In the genomic region with DNA sequence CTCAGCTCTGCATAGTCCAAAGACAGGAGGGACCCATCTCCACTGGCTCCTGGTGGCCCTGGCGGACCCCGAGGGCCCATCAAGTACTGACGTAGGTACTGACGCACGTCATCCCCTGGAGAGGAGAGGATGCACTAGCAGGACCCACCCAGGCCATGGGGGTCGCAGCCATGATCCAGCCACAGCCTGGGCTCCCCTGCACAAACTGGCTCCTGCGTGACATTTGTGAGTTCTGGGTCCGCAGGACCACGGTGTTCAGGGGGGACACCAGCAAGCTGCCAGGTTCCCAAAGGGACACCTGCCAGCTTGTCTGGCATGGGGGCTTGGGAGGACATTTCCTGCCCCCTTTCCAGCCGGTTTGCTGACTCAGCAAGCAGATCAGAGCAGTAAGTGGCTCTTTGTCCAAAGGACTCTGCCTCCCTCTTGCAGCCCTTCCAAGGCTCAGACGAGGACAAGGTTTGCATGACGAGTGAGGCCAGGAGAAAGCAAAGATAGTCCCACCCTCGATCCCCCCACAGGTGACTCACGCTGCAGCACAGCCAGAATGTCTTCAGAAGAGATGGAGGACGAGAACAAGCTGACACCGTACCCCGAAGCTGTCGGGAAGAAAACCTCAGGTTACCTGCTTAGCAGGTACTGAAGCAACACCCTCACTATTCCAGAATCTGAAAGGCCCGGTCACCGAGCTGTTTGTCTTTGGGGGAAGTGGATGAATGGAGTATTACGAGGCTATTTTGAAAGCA, we compare ENCODE assay signal across 18 cellular contexts. TPM values are rescaled to one million over a fixed set of nuclear protein-coding genes. Genes with fewer than 3 reads are reported as not detected.
DNase-seq lines count a peak whose midpoint lies in the region; ATAC-seq, FAIRE-seq and TF ChIP-seq lines count a peak whose summit lies in the region.
"Had no signal": no experiment of that assay in that cellular context is flagged by ENCODE, and none has a peak within 500 bp of the region (broad histone marks: within the 10 kb centered on the region; RNA-seq: fewer than 3 reads in every experiment).

No MANE protein-coding gene starts in this region.

- no peak overlapping the region for H3K56ac ChIP-seq in H1 (replicated peaks; ENCODE audit: insufficient read length, low read depth, low read length)

- H3K4me2 ChIP-seq in H1 (ENCODE audit: insufficient read depth in 1 of 2, low read depth in 2 of 2, low read length in 2 of 2): no peak overlapping the region

- H3K4me1 ChIP-seq in HEK293 (ENCODE audit: control insufficient read depth, insufficient read depth, low read length) (no peaks in the 10 kb centered on the region), H1 (replicated peaks in 1 of 4; ENCODE audit: control insufficient read depth in 3 of 4, insufficient read depth in 4 of 4, low read length in 3 of 4) (peaks cover 3 to 14% (median 10%) of the 10 kb centered on the region in 4 experiments; a peak in 5 of 7 replicates)

- no peaks in the 10 kb centered on the region for H3K9me3 Mint-ChIP-seq in stimulated activated effector memory CD8-positive, alpha-beta T cell treated with anti-CD3 and anti-CD28 coated beads, Interleukin-12 subunit alpha, Interleukin-12 subunit beta, amount 100 ng/mL, for 72 hours

- peaks cover 9% of the 10 kb centered on the region for H3K4me1 Mint-ChIP-seq in stimulated activated effector memory CD8-positive, alpha-beta T cell treated with anti-CD3 and anti-CD28 coated beads, Interleukin-12 subunit alpha, Interleukin-12 subunit beta, amount 100 ng/mL, for 72 hours

- H3K9ac ChIP-seq in H1 (replicated peaks in 1 of 4; ENCODE audit: extremely low read depth in 1 of 4, low read depth in 3 of 4, low read length in 3 of 4): 0 out of 7 replicates have a peak overlapping the region, but pooled peaks of 1 of the 4 experiments have one; percentile 11
- H3K9ac ChIP-seq: GM23248 had no signal

- CTCF ChIA-PET in HEK293 (lab: Yijun Ruan, JAX): interaction anchor here (1.5 kb wide), 1 partner anchor 149 kb away, joined by 4 read pairs; no protein-coding TSS in a partner anchor
- CTCF ChIA-PET in H1 (lab: Charles Lee; ENCODE audit: partially characterized antibody): interaction anchor here (0.6 to 1.4 kb wide), 5 partner anchors 8 to 85 kb away, joined by 3 to 8 read pairs (median 4); partner anchors contain the start of gene SFR1

- H3K14ac ChIP-seq in H1 (ENCODE audit: insufficient read length): no peak overlapping the region

- no peak overlapping the region for H2BK5ac ChIP-seq in H1 (ENCODE audit: low read depth, low read length)

- no peak overlapping the region for H4K91ac ChIP-seq in H1 (replicated peaks; ENCODE audit: insufficient read length, low read length)

- H3K18ac ChIP-seq in H1 (ENCODE audit: extremely low read depth, low read length): no peak overlapping the region

- TF ChIP-seq CTCF in HEK293 (tag by site-specific recombination; IDR thresholded peaks at IDR 0.05) (no peak), H1 (IDR thresholded peaks at IDR 0.05; ENCODE audit: control extremely low read depth in 1 of 3, insufficient read depth in 1 of 3, low read depth in 1 of 3, low read length in 3 of 3) (no peak)

- H4K8ac ChIP-seq in H1 (ENCODE audit: extremely low read depth, insufficient read depth, low read length): no peak overlapping the region

- H3K23ac ChIP-seq in H1 (ENCODE audit: insufficient read length): no peak overlapping the region

- H3K36me3 ChIP-seq in HEK293 (ENCODE audit: control insufficient read depth in 2 of 2, insufficient read depth in 1 of 2, low read length in 2 of 2) (peaks cover 0 to 4% of the 10 kb centered on the region in 2 experiments; a peak in 1 of 3 replicates), H1 (ENCODE audit: control insufficient read depth in 2 of 4, insufficient read depth in 4 of 4, low read length in 3 of 4) (no peaks in the 10 kb centered on the region; a peak in 1 of 8 replicates)

- peak overlapping the region; percentile 32 for H3K27ac Mint-ChIP-seq in stimulated activated effector memory CD8-positive, alpha-beta T cell treated with anti-CD3 and anti-CD28 coated beads, Interleukin-12 subunit alpha, Interleukin-12 subunit beta, amount 100 ng/mL, for 72 hours

- peaks cover 11% of the 10 kb centered on the region; the same call in 1 of the 2 replicates for H3K23me2 ChIP-seq in H1 (ENCODE audit: low read depth, low read length)

- no peaks in the 10 kb centered on the region for H3K79me2 ChIP-seq in H1 (ENCODE audit: control insufficient read depth in 1 of 2, insufficient read depth in 2 of 2, low read length in 2 of 2)

- H2BK120ac ChIP-seq in H1 (replicated peaks; ENCODE audit: low read depth, low read length): no peak overlapping the region

- H4K5ac ChIP-seq in H1 (ENCODE audit: insufficient read length, low read depth, low read length): no peak overlapping the region

- H3K4me3 ChIP-seq in HEK293 (ENCODE audit: low read depth, low read length) (no peak overlapping the region), H1 (ENCODE audit: extremely low read depth in 1 of 4, insufficient read depth in 2 of 4, low read depth in 3 of 4, low read length in 4 of 4) (no peak overlapping the region)
- H3K4me3 ChIP-seq: GM23248 had no signal

- no peak for TF ChIP-seq EP300 in H1 (IDR thresholded peaks at IDR 0.05; ENCODE audit: borderline replicate concordance in 1 of 2, low read depth in 2 of 2, low read length in 2 of 2)

- no peak overlapping the region for H3K4me3 Mint-ChIP-seq in stimulated activated effector memory CD8-positive, alpha-beta T cell treated with anti-CD3 and anti-CD28 coated beads, Interleukin-12 subunit alpha, Interleukin-12 subunit beta, amount 100 ng/mL, for 72 hours

- no peaks in the 10 kb centered on the region for H3K27me3 ChIP-seq in H1 (replicated peaks in 1 of 4; ENCODE audit: control insufficient read depth in 3 of 4, extremely low read depth in 1 of 4, insufficient read depth in 3 of 4, low read length in 3 of 4)

- TF ChIP-seq POLR2A in H1 (IDR thresholded peaks at IDR 0.05; ENCODE audit: control extremely low read depth in 1 of 2, low read depth in 2 of 2, low read length in 2 of 2): no peak

- H3K4ac ChIP-seq in H1 (replicated peaks; ENCODE audit: insufficient read length, low read depth, low read length): no peak overlapping the region

- ATAC-seq in stimulated activated effector memory CD8-positive, alpha-beta T cell treated with anti-CD3 and anti-CD28 coated beads, Interleukin-12 subunit alpha, Interleukin-12 subunit beta, amount 100 ng/mL, for 72 hours: no peak

- no peak overlapping the region for H2BK20ac ChIP-seq in H1 (ENCODE audit: low read length)

- POLR2A ChIA-PET in HEK293 (lab: Yijun Ruan, JAX) (no interaction called here), H1 (lab: Charles Lee; ENCODE audit: partially characterized antibody) (interaction anchor here (0.8 to 1.6 kb wide), 3 partner anchors 8 to 209 kb away, joined by 3 to 6 read pairs (median 3); no protein-coding TSS in a partner anchor)

- 90% methylated on average over 21 of the region's 21 CpGs; no CpG with 5 or more reads in 1 of the 2 experiments for WGBS in H1 (ENCODE audit: extremely low coverage in 1 of 2, insufficient coverage in 1 of 2, insufficient read length in 1 of 2, insufficient replicate concordance in 2 of 2, low coverage in 1 of 2, low lambda C conversion rate in 2 of 2, missing lambda C conversion rate in 1 of 2), 2 experiments

- H4K20me1 ChIP-seq in H1 (replicated peaks in 1 of 2; ENCODE audit: control insufficient read depth in 1 of 2, insufficient read depth in 2 of 2, low read length in 2 of 2): peaks cover 2 to 5% of the 10 kb centered on the region in 2 experiments

- H3K27ac ChIP-seq in HEK293 (ENCODE audit: extremely low read depth, low read depth, low read length) (no peak overlapping the region), H1 (ENCODE audit: low read depth, low read length) (no peak overlapping the region)
- H3K27ac ChIP-seq: GM23248 had no signal

- 0 out of 2 replicates have a peak overlapping the region, but pooled peaks have one; percentile 65 for H2AK5ac ChIP-seq in H1 (ENCODE audit: low read depth, low read length)

- peaks cover 19% of the 10 kb centered on the region for H3K36me3 Mint-ChIP-seq in stimulated activated effector memory CD8-positive, alpha-beta T cell treated with anti-CD3 and anti-CD28 coated beads, Interleukin-12 subunit alpha, Interleukin-12 subunit beta, amount 100 ng/mL, for 72 hours

- TF ChIP-seq RAD21 in H1 (IDR thresholded peaks at IDR 0.05 in 1 of 2, conservative IDR thresholded peaks at IDR 0.05 in 1 of 2; ENCODE audit: low read depth in 2 of 2, low read length in 2 of 2): no peak

- no peaks in the 10 kb centered on the region; the same call in 1 of the 2 replicates for H3K79me1 ChIP-seq in H1 (ENCODE audit: low read depth, low read length)

- H3K9me3 ChIP-seq in HEK293 (ENCODE audit: control insufficient read depth, insufficient read depth, low read depth, low read length) (no peaks in the 10 kb centered on the region), H1 (ENCODE audit: insufficient read depth in 2 of 2, low read depth in 1 of 2, low read length in 1 of 2) (no peaks in the 10 kb centered on the region)

- no peak overlapping the region for H2BK12ac ChIP-seq in H1 (ENCODE audit: low read depth, low read length)

- H2BK15ac ChIP-seq in H1 (ENCODE audit: low read length): no peak overlapping the region

- no peak overlapping the region for H2AFZ ChIP-seq in H1 (ENCODE audit: low read length)
- H2AFZ ChIP-seq: GM23248 had no signal

- peak; percentile 52 for DNase-seq in activated CD8-positive, alpha-beta memory T cell treated with anti-CD3 and anti-CD28 coated beads for 24 hours
- DNase-seq in activated CD8-positive, alpha-beta memory T cell treated with anti-CD3 and anti-CD28 coated beads, Interleukin-2, amount 50 U/mL, for 48 hours: no peak
- DNase-seq in H1 (ENCODE audit: low read depth in 1 of 2, low spot score in 2 of 2): peak in 1 of 2 experiments; percentile 45
- no peak for DNase-seq in stimulated activated effector memory CD8-positive, alpha-beta T cell treated with anti-CD3 and anti-CD28 coated beads, Interleukin-12 subunit alpha, Interleukin-12 subunit beta, amount 100 ng/mL, for 72 hours (ENCODE audit: low spot score in 2 of 2)
- DNase-seq in activated T-cell treated with anti-CD3 and anti-CD28 coated beads, Interleukin-2, amount 50 U/mL, for 1 hour: no peak
- DNase-seq in NCI-H446 (lab: John Stamatoyannopoulos, UW): no peak
- DNase-seq in NCI-H748 treated with DMSO at 0.1 percent for 48 hours (lab: John Stamatoyannopoulos, UW): no peak
- DNase-seq: GM23248; Karpas-422; NCI-H1930; NCI-H2171; NCI-H524; NK-92 treated with Interleukin-12 subunit alpha and Interleukin-12 subunit beta, amount 100 ng/mL, for 24 hours; OCI-M1; RPMI8226 had no signal

- FAIRE-seq in H1 (lab: Jason Lieb, UNC): no peak
- FAIRE-seq: A204.1, GM19239 had no signal

RNA-seq across cellular contexts. Expression of gene COL17A1, which starts 49.0 kb away (rescaled TPM):
- total RNA-seq in H1 (2021; fragmentation: NEBNext Ultra II Directional; extraction: Animal tissue kit (Norgen Biotek cat#: 25700)): 0.37 and 1.9 TPM in 2 replicates
- polyA plus RNA-seq in H1 (2011; rRNA removed): 0.35 and 0.52 TPM in 2 replicates
- polyA plus RNA-seq in H1 (2011; cell fraction: cytosol; rRNA removed): 0.45 TPM
- 0.78 TPM for polyA plus RNA-seq in H1 (2011; cell fraction: nucleus; rRNA removed)
- polyA plus RNA-seq in H1 (2012, experiment 1 of 2): 0.93 to 1.3 TPM (median 1.1 TPM) in 4 replicates
- polyA plus RNA-seq in H1 (2012, experiment 2 of 2): 1.0 TPM
- 1.3 TPM for polyA plus RNA-seq in H1 (2013, experiment 1 of 2)
- polyA plus RNA-seq in H1 (2013, experiment 2 of 2): 1.6 TPM
- 0.27 and 0.28 TPM in 2 replicates for polyA minus RNA-seq in H1 (2011; rRNA and poly(A)+ RNA removed)
- not detected for polyA minus RNA-seq in H1 (2011; cell fraction: cytosol; rRNA and poly(A)+ RNA removed)
- 0.10 TPM for polyA minus RNA-seq in H1 (2011; cell fraction: nucleus; rRNA and poly(A)+ RNA removed)
- total RNA-seq: GM23248 had no signal
